Comparison of ENCODE assay signal across 8 cellular contexts in the genomic region with DNA sequence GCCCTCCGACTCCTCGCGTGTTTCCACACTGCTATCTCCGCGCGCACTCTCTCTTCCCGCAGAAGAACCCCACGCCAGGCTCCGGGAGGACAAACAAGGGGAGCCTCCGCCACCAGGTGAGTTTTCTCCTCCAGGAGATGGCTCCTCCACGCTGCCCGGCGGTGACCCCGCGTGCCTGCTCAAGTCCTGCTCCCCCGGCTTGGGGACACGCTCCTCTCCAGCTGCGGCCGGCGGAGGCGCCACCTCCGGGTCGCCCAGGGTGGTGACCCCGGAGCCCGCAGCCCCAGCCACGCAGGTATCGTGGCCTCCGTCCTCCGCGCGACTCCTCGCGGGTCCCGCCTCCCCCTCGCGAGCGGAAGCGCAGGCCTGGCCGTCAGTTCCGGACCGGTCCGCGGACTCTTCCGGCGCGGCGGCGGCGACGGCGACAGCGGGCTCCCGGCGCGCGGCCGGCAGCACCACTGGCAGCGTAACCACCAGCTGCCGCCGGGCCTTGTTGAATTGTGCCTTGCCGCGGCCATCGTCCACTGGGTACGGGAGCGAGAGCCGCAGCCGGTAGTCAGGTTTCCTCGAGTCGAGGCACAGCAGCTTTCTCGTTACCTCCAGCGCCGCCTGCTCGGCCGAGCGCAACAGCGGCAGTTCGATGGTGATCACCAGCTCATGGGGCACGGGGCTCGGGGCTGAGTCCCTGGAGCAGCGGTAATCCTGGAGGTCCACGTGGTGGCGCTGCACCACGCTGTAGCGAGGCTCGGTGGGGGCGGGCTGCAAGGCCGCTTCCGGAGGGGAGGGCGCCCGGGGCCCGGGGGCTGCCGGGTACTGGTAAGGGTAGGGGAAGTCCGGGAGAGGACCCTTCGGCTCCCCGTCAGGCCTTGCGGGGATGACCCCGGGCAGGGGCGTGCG. TPM values are rescaled to one million over a fixed set of nuclear protein-coding genes. Genes with fewer than 3 reads are reported as not detected.
A peak's percentile ranks its signal among the peaks of the same experiment; 100 is the strongest.
DNase-seq lines count a peak whose midpoint lies in the region; ATAC-seq and TF ChIP-seq lines count a peak whose summit lies in the region.

No MANE protein-coding gene starts in this region.

- H3K4me3 ChIP-seq in astrocyte of the spinal cord (ENCODE audit: low read depth, low read length) (peak overlapping the region; percentile 96), sigmoid colon (peak overlapping the region; percentile 66 to 95 (median 86))

- in situ Hi-C loops in astrocyte of the spinal cord (cut with HindIII; ENCODE audit: low sequenced_read_pairs), result no loop called here

- TF ChIP-seq CTCF in astrocyte of the spinal cord (IDR thresholded peaks at IDR 0.05; ENCODE audit: low read depth, low read length) (peak; percentile 76), sigmoid colon (IDR thresholded peaks at IDR 0.05) (peak; percentile 62 to 80 (median 78))

- H3K36me3 ChIP-seq in sigmoid colon, result peaks cover 0 to 9% (median under 1%) of the 10 kb centered on the region in 4 donors

- H3K27me3 ChIP-seq in sigmoid colon, result no peaks in the 10 kb centered on the region

- peak; percentile 14 to 36 for TF ChIP-seq POLR2A in sigmoid colon (IDR thresholded peaks at IDR 0.05)

- peak; percentile 79 for ATAC-seq in GM18517 (IDR thresholded peaks at IDR 0.05; ENCODE audit: unreplicated experiment)
- ATAC-seq in HG03039 (IDR thresholded peaks at IDR 0.05; ENCODE audit: unreplicated experiment), result peak; percentile 74

- intact Hi-C loops in sigmoid colon (cut with DNase I), result loop anchor here (2.0 to 10.0 kb wide), 5 partner anchors 13 to 481 kb away; a partner anchor contains a TSS

- H3K4me1 ChIP-seq in sigmoid colon, result peaks cover 0 to 53% (median 33%) of the 10 kb centered on the region in 4 donors

- H3K9me3 ChIP-seq in sigmoid colon, result no peaks in the 10 kb centered on the region

- peak overlapping the region; percentile 91 to 99 (median 98) for H3K27ac ChIP-seq in sigmoid colon

- 0% methylated on average over 99 of the region's 99 CpGs for WGBS in sigmoid colon, 2 donors

- DNase-seq in 8988T, result peak; percentile 82
- DNase-seq in NCI-H2029 treated with DMSO at 0.1 percent for 48 hours (lab: John Stamatoyannopoulos, UW), result peak; percentile 94
- DNase-seq in T1000 (lab: John Stamatoyannopoulos, UW), result peak; percentile 87
- peak; percentile 98 for DNase-seq in astrocyte of the spinal cord (ENCODE audit: low read depth, low spot score)
- peak; percentile 67 for DNase-seq in iPS DF 19.7 (ENCODE audit: low read depth, low spot score)
- peak; percentile 96 for DNase-seq in sigmoid colon

- TF ChIP-seq EP300 in sigmoid colon (IDR thresholded peaks at IDR 0.05), result no peak

RNA-seq across cellular contexts. Expression of a gene that starts 1.1 kb away (rescaled TPM):
- 10 to 100 TPM in 2 of 4 donors, 1 to 10 TPM in 2; 3.3 to 12.7 (median 10.6) TPM for total RNA-seq in sigmoid colon
- polyA plus RNA-seq in sigmoid colon, result 10 to 100 TPM in 1 of 3 donors, 1 to 10 TPM in 2; 6.3 to 10.9 (median 9.6) TPM

RNA-seq across cellular contexts. Expression of a gene that starts 13.3 kb away (rescaled TPM):
- total RNA-seq in sigmoid colon, result 10 to 100 TPM; 17.7 to 18.8 (median 17.9) TPM
- polyA plus RNA-seq in sigmoid colon, result 10 to 100 TPM; 15.6 to 26.9 (median 20.3) TPM

RNA-seq across cellular contexts. Expression of a gene that starts 13.5 kb away (rescaled TPM):
- 100 to 1,000 TPM; 183 to 446 (median 295) TPM for total RNA-seq in sigmoid colon
- 100 to 1,000 TPM; 527 to 799 (median 731) TPM for polyA plus RNA-seq in sigmoid colon

RNA-seq across cellular contexts. Expression of a gene that starts 35.2 kb away (rescaled TPM):
- 1 to 10 TPM; 6.8 to 9.7 (median 8.2) TPM for total RNA-seq in sigmoid colon
- 10 to 100 TPM; 19.2 to 21.3 (median 20.1) TPM for polyA plus RNA-seq in sigmoid colon

RNA-seq across cellular contexts. Expression of a gene that starts 47.7 kb away (rescaled TPM):
- total RNA-seq in sigmoid colon, result over 10,000 TPM in 2 of 4 donors, 1,000 to 10,000 TPM in 2; 3,416 to 22,215 (median 11,134) TPM
- polyA plus RNA-seq in sigmoid colon, result 1,000 to 10,000 TPM; 2,343 to 9,810 (median 5,800) TPM

Comparison
In these comparisons a context has a peak if more than half of its experiments do, and no peak if none do; other contexts are left out.
1. Peak in every context shown above with its lines: DNase-seq, ATAC-seq, H3K4me3 ChIP-seq and H3K27ac ChIP-seq.